ENCODE assay signal across 21 cellular contexts in genomic region chr13:44257806-44258205, GRCh38.
"Had no signal": no experiment of that assay in that cellular context is flagged by ENCODE, and none has a peak within 500 bp of the region (broad histone marks: within the 10 kb centered on the region; RNA-seq: fewer than 3 reads in every experiment).

No MANE protein-coding gene starts in this region.

- ATAC-seq: activated T-helper 17 cell treated with anti-CD3 and anti-CD28 coated beads, Interleukin-2, amount 50 U/mL, for 72 hours; Panc1; SK-N-SH treated with all-trans-retinoic acid at 6 μM for 48 hours had no signal

- DNase-seq: activated B cell treated with CpG ODN at 0.5 μM for 24 hours; activated CD4-positive, alpha-beta memory T cell treated with anti-CD3 and anti-CD28 coated beads for 36 hours; activated CD4-positive, alpha-beta T cell treated with anti-CD3 and anti-CD28 coated beads, Interleukin-2, amount 10 ng/mL, durations not matched to agents 7 days and 5 days; activated gamma-delta T cell; activated naive CD4-positive, alpha-beta T cell treated with anti-CD3 and anti-CD28 coated beads for 36 hours; activated T-cell treated with anti-CD3 and anti-CD28 coated beads for 4 hours; activated T-cell treated with anti-CD3 and anti-CD28 coated beads, Interleukin-2, amount 50 U/mL, for 48 hours; central memory CD4-positive, alpha-beta T cell; MV-4-11; NCI-H1092 treated with DMSO at 0.1 percent for 48 hours; NCI-H1417 treated with DMSO at 0.1 percent for 48 hours; NCI-H1694 treated with DMSO at 0.1 percent for 48 hours; NCI-H2029 treated with DMSO at 0.1 percent for 48 hours; NCI-H345; NCI-H510A; NK-92 treated with Interleukin-12 subunit alpha and Interleukin-12 subunit beta, amount 100 ng/mL, for 24 hours; SHP77 had no signal

- H3K4me3 ChIP-seq: SJSA1 had no signal
